8 cellular contexts compared by ENCODE assay signal in the genomic region with DNA sequence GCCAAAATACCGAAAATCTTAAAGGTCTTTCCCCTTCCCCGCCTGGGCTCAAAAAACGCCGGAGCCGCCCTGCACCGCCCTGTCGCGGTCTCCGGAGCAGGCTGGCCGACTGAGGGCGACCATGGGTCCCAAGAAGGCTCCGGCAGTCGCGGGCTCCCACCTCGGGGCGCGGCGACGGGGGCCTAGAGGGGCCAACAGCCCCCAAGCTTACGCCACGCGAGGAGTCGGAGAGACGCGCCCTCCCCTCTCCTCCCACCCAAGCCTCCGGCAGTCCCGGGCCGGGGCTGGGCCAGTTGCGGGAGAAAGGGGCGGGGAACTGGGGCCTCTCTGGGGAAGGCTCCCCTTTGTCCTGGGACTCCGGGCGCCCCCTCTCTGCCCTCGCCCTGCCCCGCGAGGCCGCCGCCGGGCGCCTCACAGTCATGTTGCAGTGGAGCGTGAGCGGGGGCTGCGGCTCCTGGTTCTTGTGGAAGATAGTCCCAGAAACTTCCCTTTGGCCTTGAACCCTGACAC.
DNase-seq lines count a peak whose midpoint lies in the region; ATAC-seq, FAIRE-seq and TF ChIP-seq lines count a peak whose summit lies in the region.

No MANE protein-coding gene starts in this region.

- POLR2A ChIA-PET in Caco-2 (lab: Charles Lee): no interaction called here

- peaks cover 17% of the 10 kb centered on the region for H3K27me3 Mint-ChIP-seq in Caco-2 (ENCODE audit: insufficient read depth, unreplicated experiment)

- no TSS peak for BruUV-seq in Caco-2 (replicated peaks; lab: Mats Ljungman, UMichigan)

- H3K9me3 ChIP-seq in Caco-2: no peaks in the 10 kb centered on the region

- no peak overlapping the region for H3K27ac Mint-ChIP-seq in Caco-2 (ENCODE audit: unreplicated experiment)
- H3K27ac Mint-ChIP-seq in stimulated activated effector memory CD8-positive, alpha-beta T cell treated with anti-CD3 and anti-CD28 coated beads, Interleukin-12 subunit alpha, Interleukin-12 subunit beta, amount 100 ng/mL, for 72 hours: no peak overlapping the region

- no peak for FAIRE-seq in bronchial epithelial cell (lab: Jason Lieb, UNC)

- CTCF ChIA-PET in Caco-2 (lab: Charles Lee): interaction anchor here (0.6 to 1.0 kb wide), 2 partner anchors 74 to 1250 kb away, joined by 3 read pairs; no protein-coding TSS in a partner anchor

- DNase-seq in Caco-2 (peak in 1 of 2 experiments; percentile 37), NCI-H69 (lab: John Stamatoyannopoulos, UW) (peak; percentile 19), bronchial epithelial cell (ENCODE audit: low read depth) (no peak), kidney epithelial cell (ENCODE audit: low read depth) (no peak), SW480 (ENCODE audit: low spot score) (no peak), HPDE6-E6E7 (ENCODE audit: extremely low spot score) (no peak)
- DNase-seq in stimulated activated effector memory CD8-positive, alpha-beta T cell treated with anti-CD3 and anti-CD28 coated beads, Interleukin-12 subunit alpha, Interleukin-12 subunit beta, amount 100 ng/mL, for 72 hours (ENCODE audit: low spot score in 2 of 2): peak; percentile 28 to 72

- H3K4me3 ChIP-seq in Caco-2 (ENCODE audit: low read depth, low read length) (peak overlapping the region; percentile 46), bronchial epithelial cell (ENCODE audit: low read depth, low read length) (peak overlapping the region; percentile 34), kidney epithelial cell (ENCODE audit: low read depth, low read length) (peak overlapping the region; percentile 40)

- H3K36me3 ChIP-seq in Caco-2 (ENCODE audit: control insufficient read depth, insufficient read depth, low read length) (no peaks in the 10 kb centered on the region), bronchial epithelial cell (ENCODE audit: control insufficient read depth, insufficient read depth, low read length) (no peaks in the 10 kb centered on the region), kidney epithelial cell (ENCODE audit: control insufficient read depth, insufficient read depth, low read length) (no peaks in the 10 kb centered on the region)

- no peaks in the 10 kb centered on the region for H3K4me1 ChIP-seq in Caco-2

- intact Hi-C loops in Caco-2 (cut with micrococcal nuclease; ENCODE audit: unreplicated experiment): no loop called here

- H3K4me1 Mint-ChIP-seq in Caco-2 (ENCODE audit: low read depth, unreplicated experiment): peaks cover 7% of the 10 kb centered on the region
- peaks cover 24% of the 10 kb centered on the region for H3K4me1 Mint-ChIP-seq in stimulated activated effector memory CD8-positive, alpha-beta T cell treated with anti-CD3 and anti-CD28 coated beads, Interleukin-12 subunit alpha, Interleukin-12 subunit beta, amount 100 ng/mL, for 72 hours

- peak overlapping the region; percentile 100 for H3K4me3 Mint-ChIP-seq in Caco-2 (ENCODE audit: unreplicated experiment)
- H3K4me3 Mint-ChIP-seq in stimulated activated effector memory CD8-positive, alpha-beta T cell treated with anti-CD3 and anti-CD28 coated beads, Interleukin-12 subunit alpha, Interleukin-12 subunit beta, amount 100 ng/mL, for 72 hours: peak overlapping the region; percentile 79

- no peaks in the 10 kb centered on the region for H3K9me3 Mint-ChIP-seq in Caco-2 (ENCODE audit: unreplicated experiment)
- H3K9me3 Mint-ChIP-seq in stimulated activated effector memory CD8-positive, alpha-beta T cell treated with anti-CD3 and anti-CD28 coated beads, Interleukin-12 subunit alpha, Interleukin-12 subunit beta, amount 100 ng/mL, for 72 hours: no peaks in the 10 kb centered on the region

- TF ChIP-seq CTCF in Caco-2 (IDR thresholded peaks at IDR 0.05; ENCODE audit: insufficient read depth in 1 of 2, low read depth in 1 of 2, low read length in 1 of 2, severe bottlenecking in 1 of 2, unreplicated experiment in 1 of 2): no peak
- TF ChIP-seq CTCF in bronchial epithelial cell (IDR thresholded peaks at IDR 0.05; ENCODE audit: insufficient read depth, low read length, severe bottlenecking): no peak
- no peak for TF ChIP-seq CTCF in kidney epithelial cell (IDR thresholded peaks at IDR 0.05; ENCODE audit: insufficient read depth, low read length, poor library complexity, severe bottlenecking)

- no peaks in the 10 kb centered on the region for H3K36me3 Mint-ChIP-seq in Caco-2 (ENCODE audit: insufficient read depth, unreplicated experiment)
- no peaks in the 10 kb centered on the region for H3K36me3 Mint-ChIP-seq in stimulated activated effector memory CD8-positive, alpha-beta T cell treated with anti-CD3 and anti-CD28 coated beads, Interleukin-12 subunit alpha, Interleukin-12 subunit beta, amount 100 ng/mL, for 72 hours

- H3K27me3 ChIP-seq in Caco-2 (replicated peaks; ENCODE audit: control insufficient read depth, insufficient read depth, low read length): no peaks in the 10 kb centered on the region; the same call in 1 of the 2 replicates
- peaks cover 20% of the 10 kb centered on the region for H3K27me3 ChIP-seq in bronchial epithelial cell (ENCODE audit: control insufficient read depth, insufficient read depth, low read length)
- peaks cover 20% of the 10 kb centered on the region for H3K27me3 ChIP-seq in kidney epithelial cell (ENCODE audit: control insufficient read depth, insufficient read depth, low read length)

- ATAC-seq in GM21360 (IDR thresholded peaks at IDR 0.05; ENCODE audit: unreplicated experiment): peak; percentile 66
- ATAC-seq in stimulated activated effector memory CD8-positive, alpha-beta T cell treated with anti-CD3 and anti-CD28 coated beads, Interleukin-12 subunit alpha, Interleukin-12 subunit beta, amount 100 ng/mL, for 72 hours: peak; percentile 69

Comparison
In these comparisons a context has a peak if more than half of its experiments do, and no peak if none do; other contexts are left out.
1. DNase-seq: peak in NCI-H69 (single experiment) and stimulated activated effector memory CD8-positive, alpha-beta T cell treated with anti-CD3 and anti-CD28 coated beads, Interleukin-12 subunit alpha, Interleukin-12 subunit beta, amount 100 ng/mL, for 72 hours (2 of 2); none in bronchial epithelial cell (single experiment), kidney epithelial cell (single experiment), SW480 (single experiment) and HPDE6-E6E7 (single experiment).
2. Peak in every context shown above with its lines, with median percentiles within 50 percentile points of each other: H3K4me3 ChIP-seq.